Comparison of ENCODE assay signal across 18 cellular contexts in the genomic region with DNA sequence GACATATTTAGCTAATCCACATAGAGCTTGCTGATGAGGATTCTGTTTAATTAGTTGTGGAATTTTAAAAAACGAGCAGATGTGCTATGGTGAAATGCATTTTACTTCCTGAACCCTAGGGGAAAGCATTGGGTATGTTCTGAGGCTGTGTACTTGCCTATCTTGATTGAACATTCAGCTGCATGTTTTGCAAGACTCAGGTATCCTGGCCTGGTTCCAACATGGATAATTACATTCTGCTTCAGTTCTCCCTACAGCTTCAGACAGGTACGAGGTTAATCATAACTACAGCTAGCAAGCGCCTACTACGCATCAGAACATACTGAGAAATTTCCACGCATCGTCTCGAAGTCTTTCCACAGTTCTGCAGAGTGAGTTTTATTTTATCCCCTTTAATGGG.
"Had no signal": no experiment of that assay in that cellular context is flagged by ENCODE, and none has a peak within 500 bp of the region (broad histone marks: within the 10 kb centered on the region; RNA-seq: fewer than 3 reads in every experiment).

No MANE protein-coding gene starts in this region.

- H3K4me3 ChIP-seq: gastroesophageal sphincter, heart right ventricle, lower lobe of right lung, neural progenitor cell, pancreas, sigmoid colon, spleen had no signal

- H2AFZ ChIP-seq: neural progenitor cell had no signal

- H3K27me3 ChIP-seq: neural progenitor cell had no signal

- H3K4me2 ChIP-seq: neural progenitor cell had no signal

- H3K27ac Mint-ChIP-seq: activated CD4-positive, alpha-beta memory T cell treated with anti-CD3 and anti-CD28 coated beads for 36 hours; activated CD4-positive, alpha-beta T cell treated with anti-CD3 and anti-CD28 coated beads for 36 hours; activated CD8-positive, alpha-beta memory T cell treated with anti-CD3 and anti-CD28 coated beads, Interleukin-2, amount 10 ng/mL, durations not matched to agents 7 days and 5 days; activated naive CD4-positive, alpha-beta T cell treated with anti-CD3 and anti-CD28 coated beads for 36 hours; activated naive CD8-positive, alpha-beta T cell treated with anti-CD3 and anti-CD28 coated beads, Interleukin-2, amount 50 U/mL, for 24 hours; activated T-helper 2 cell treated with anti-CD3 and anti-CD28 coated beads, Interferon-gamma antibody, Interleukin-2, Interleukin-4, amounts not matched to agents 10 μg/mL and 5 μg/mL and 100 μg/mL, durations not matched to agents 14 hours and 24 hours and 36 hours; neural progenitor cell; stimulated activated naive CD8-positive, alpha-beta T cell treated with anti-CD3 and anti-CD28 coated beads, Interleukin-15, Interleukin-2, amounts not matched to agents 100 ng/mL and 50 ng/mL, for 24 hours; type B pancreatic cell had no signal

- H3K4me1 ChIP-seq: gastroesophageal sphincter, heart right ventricle, lower lobe of right lung, neural progenitor cell, pancreas, sigmoid colon, spleen had no signal

- H3K27ac ChIP-seq: gastroesophageal sphincter, heart right ventricle, lower lobe of right lung, neural progenitor cell, pancreas, sigmoid colon, spleen had no signal

- ATAC-seq: activated CD4-positive, alpha-beta T cell treated with anti-CD3 and anti-CD28 coated beads for 36 hours; activated CD8-positive, alpha-beta memory T cell treated with anti-CD3 and anti-CD28 coated beads, Interleukin-2, amount 10 ng/mL, durations not matched to agents 7 days and 5 days; activated naive CD8-positive, alpha-beta T cell treated with anti-CD3 and anti-CD28 coated beads, Interleukin-2, amount 50 U/mL, for 24 hours; gastroesophageal sphincter; heart right ventricle; left cardiac atrium; lower lobe of right lung; pancreas had no signal

- H3K4me1 Mint-ChIP-seq: activated CD4-positive, alpha-beta T cell treated with anti-CD3 and anti-CD28 coated beads for 36 hours; activated CD8-positive, alpha-beta memory T cell treated with anti-CD3 and anti-CD28 coated beads, Interleukin-2, amount 10 ng/mL, durations not matched to agents 7 days and 5 days; activated naive CD8-positive, alpha-beta T cell treated with anti-CD3 and anti-CD28 coated beads, Interleukin-2, amount 50 U/mL, for 24 hours; neural progenitor cell had no signal

- DNase-seq: activated CD4-positive, alpha-beta memory T cell treated with anti-CD3 and anti-CD28 coated beads for 36 hours; activated CD4-positive, alpha-beta T cell treated with anti-CD3 and anti-CD28 coated beads for 36 hours; activated CD8-positive, alpha-beta memory T cell treated with anti-CD3 and anti-CD28 coated beads, Interleukin-2, amount 10 ng/mL, durations not matched to agents 7 days and 5 days; activated naive CD4-positive, alpha-beta T cell treated with anti-CD3 and anti-CD28 coated beads for 36 hours; activated naive CD8-positive, alpha-beta T cell treated with anti-CD3 and anti-CD28 coated beads, Interleukin-2, amount 50 U/mL, for 24 hours; activated T-cell treated with anti-CD3 and anti-CD28 coated beads, Interleukin-2, amount 50 U/mL, for 1 hour; aorta; heart right ventricle; left cardiac atrium; lower lobe of right lung; pancreas; sigmoid colon; spleen had no signal

- H3K4me3 Mint-ChIP-seq: activated CD4-positive, alpha-beta memory T cell treated with anti-CD3 and anti-CD28 coated beads for 36 hours; activated CD4-positive, alpha-beta T cell treated with anti-CD3 and anti-CD28 coated beads for 36 hours; activated CD8-positive, alpha-beta memory T cell treated with anti-CD3 and anti-CD28 coated beads, Interleukin-2, amount 10 ng/mL, durations not matched to agents 7 days and 5 days; activated naive CD4-positive, alpha-beta T cell treated with anti-CD3 and anti-CD28 coated beads for 36 hours; activated naive CD8-positive, alpha-beta T cell treated with anti-CD3 and anti-CD28 coated beads, Interleukin-2, amount 50 U/mL, for 24 hours; neural progenitor cell; stimulated activated naive CD8-positive, alpha-beta T cell treated with anti-CD3 and anti-CD28 coated beads, Interleukin-15, Interleukin-2, amounts not matched to agents 100 ng/mL and 50 ng/mL, for 24 hours; type B pancreatic cell had no signal

- H3K36me3 Mint-ChIP-seq: activated CD4-positive, alpha-beta memory T cell treated with anti-CD3 and anti-CD28 coated beads for 36 hours; activated CD8-positive, alpha-beta memory T cell treated with anti-CD3 and anti-CD28 coated beads, Interleukin-2, amount 10 ng/mL, durations not matched to agents 7 days and 5 days; neural progenitor cell; type B pancreatic cell had no signal

- H3K9me3 Mint-ChIP-seq: activated CD4-positive, alpha-beta memory T cell treated with anti-CD3 and anti-CD28 coated beads for 36 hours; activated naive CD4-positive, alpha-beta T cell treated with anti-CD3 and anti-CD28 coated beads for 36 hours; activated naive CD8-positive, alpha-beta T cell treated with anti-CD3 and anti-CD28 coated beads, Interleukin-2, amount 50 U/mL, for 24 hours; activated T-helper 2 cell treated with anti-CD3 and anti-CD28 coated beads, Interferon-gamma antibody, Interleukin-2, Interleukin-4, amounts not matched to agents 10 μg/mL and 5 μg/mL and 100 μg/mL, durations not matched to agents 14 hours and 24 hours and 36 hours; neural progenitor cell; stimulated activated naive CD8-positive, alpha-beta T cell treated with anti-CD3 and anti-CD28 coated beads, Interleukin-15, Interleukin-2, amounts not matched to agents 100 ng/mL and 50 ng/mL, for 24 hours; type B pancreatic cell had no signal

- H3K36me3 ChIP-seq: gastroesophageal sphincter, heart right ventricle, lower lobe of right lung, neural progenitor cell, pancreas, sigmoid colon, spleen had no signal

- H3K9ac ChIP-seq: neural progenitor cell had no signal

- H3K9me3 ChIP-seq: gastroesophageal sphincter, heart right ventricle, lower lobe of right lung, pancreas, sigmoid colon, spleen had no signal
